Comparison of ENCODE assay signal across 15 cellular contexts in the genomic region with DNA sequence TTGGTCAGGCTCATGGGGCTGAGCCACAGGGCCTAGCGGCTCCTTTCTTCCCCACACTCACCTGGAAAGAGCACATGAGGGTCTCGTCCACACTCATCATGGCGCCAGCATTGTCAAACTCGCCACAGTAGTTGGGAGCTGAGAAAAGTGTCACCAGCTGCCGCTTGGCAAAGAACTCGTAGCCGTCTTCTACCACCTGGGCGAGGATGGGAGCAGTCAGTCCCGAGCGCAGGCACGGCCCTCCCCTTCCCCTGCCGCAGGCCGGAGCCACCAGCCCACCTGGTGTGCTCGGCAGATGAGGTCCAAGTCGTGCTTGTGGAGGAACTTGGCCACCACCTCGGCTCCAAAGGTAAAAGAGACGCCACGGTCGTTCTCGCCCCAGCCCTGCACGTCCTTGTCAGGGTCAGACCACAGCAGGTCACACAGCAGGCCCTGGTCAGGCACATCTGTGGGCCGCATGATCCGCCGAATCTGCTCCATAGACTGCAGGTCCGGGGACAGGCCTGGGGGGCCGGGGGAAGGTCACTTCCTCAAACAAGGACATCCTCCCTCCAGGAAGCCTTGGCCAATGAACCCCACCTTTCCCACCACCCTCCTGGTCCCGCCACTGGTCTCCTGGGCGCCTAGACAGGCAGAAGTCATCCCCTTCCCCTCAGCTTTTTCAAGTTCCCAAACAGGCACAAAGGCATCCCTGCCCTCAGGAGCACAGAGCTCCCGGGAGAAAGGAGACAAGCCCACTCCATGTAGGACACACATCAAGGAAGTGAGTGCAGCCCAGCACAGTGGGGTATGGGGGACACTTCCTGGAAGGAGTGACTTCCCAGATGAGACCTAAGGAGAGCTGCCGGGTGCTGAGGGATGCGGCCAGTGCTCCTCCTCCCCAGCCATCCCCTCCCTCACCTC. TPM values are rescaled to one million over a fixed set of nuclear protein-coding genes. Genes with fewer than 3 reads are reported as not detected.
DNase-seq lines count a peak whose midpoint lies in the region; ATAC-seq, FAIRE-seq and TF ChIP-seq lines count a peak whose summit lies in the region.
"Had no signal": no experiment of that assay in that cellular context is flagged by ENCODE, and none has a peak within 500 bp of the region (broad histone marks: within the 10 kb centered on the region; RNA-seq: fewer than 3 reads in every experiment).

No MANE protein-coding gene starts in this region.

- intact Hi-C loops in GM12878 (cut with micrococcal nuclease; ENCODE audit: unreplicated experiment) = no loop called here

- SMC1A ChIA-PET in GM12878 (lab: Charles Lee; ENCODE audit: uncharacterized antibody, unreplicated experiment) = interaction anchor here (1.3 kb wide), 1 partner anchor 30 kb away, joined by 3 read pairs; a partner anchor contains a TSS

- peak overlapping the region in 6 of 8 donors; percentile 50 to 93 (median 59) for H3K27ac Mint-ChIP-seq in CD8-positive, alpha-beta memory T cell
- no peak overlapping the region for H3K27ac Mint-ChIP-seq in neural crest cell (ENCODE audit: unreplicated experiment)
- H3K27ac Mint-ChIP-seq: dendritic cell treated with granulocyte-macrophage colony-stimulating factor and Interleukin-4, amounts not matched to agents 40 ng/mL and 50 ng/mL, for 4 days had no signal

- CTCF ChIA-PET in CD8-positive, alpha-beta memory T cell (lab: Charles Lee) = interaction anchor here (7.2 kb wide), 1 partner anchor 15 kb away, joined by 53 read pairs; no protein-coding TSS in a partner anchor
- CTCF ChIA-PET in GM12878 (lab: Yijun Ruan, JAX) = no interaction called here

- FAIRE-seq in GM12878 (lab: Jason Lieb, UNC) (no peak), H54 (lab: Jason Lieb, UNC) (no peak)

- in situ Hi-C loops in GM12878 (cut with MboI) = no loop called here

- H3K79me2 ChIP-seq in Karpas-422 (ENCODE audit: low read length) (peaks cover 27% of the 10 kb centered on the region), GM12878 (ENCODE audit: control insufficient read depth, insufficient read depth, low read length) (peaks cover 44% of the 10 kb centered on the region)

- TF ChIP-seq RAD21 in GM12878 (IDR thresholded peaks at IDR 0.05; ENCODE audit: insufficient read depth, low read depth, low read length) = no peak

- 92% methylated on average over 31 of the region's 31 CpGs for WGBS in GM12878 (ENCODE audit: insufficient coverage, insufficient replicate concordance, low lambda C conversion rate, missing lambda C conversion rate)

- TF ChIP-seq EP300 in GM12878 (IDR thresholded peaks at IDR 0.05; ENCODE audit: borderline replicate concordance in 1 of 2, control insufficient read depth in 1 of 2, low read depth in 2 of 2, low read length in 2 of 2) = no peak

- H3K9ac ChIP-seq in Karpas-422 (ENCODE audit: low read length) = 0 out of 2 replicates have a peak overlapping the region, but pooled peaks have one; percentile 15
- H3K9ac ChIP-seq in GM12878 (ENCODE audit: control insufficient read depth, insufficient read depth, low read length) = no peak overlapping the region

- POLR2A ChIA-PET in CD8-positive, alpha-beta memory T cell (lab: Charles Lee) = interaction anchor here (0.6 to 1.1 kb wide), 4 partner anchors 8 to 45 kb away, joined by 3 to 4 read pairs (median 3); a partner anchor contains a TSS
- POLR2A ChIA-PET in GM12878 (lab: Charles Lee) = interaction anchor here (1.0 to 7.3 kb wide), 2 partner anchors 29 to 87 kb away, joined by 3 to 112 read pairs; a partner anchor contains a TSS

- DNase-seq in CD8-positive, alpha-beta memory T cell = peak in 1 of 5 donors; percentile 48
- DNase-seq in Karpas-422 = no peak
- no peak for DNase-seq in GM12878 (ENCODE audit: low read depth, low spot score)
- DNase-seq in neural crest cell (ENCODE audit: low read depth, low spot score) = no peak
- no peak for DNase-seq in HuH-7.5 (ENCODE audit: low spot score)
- DNase-seq in NCI-H748 treated with DMSO at 0.1 percent for 48 hours (lab: John Stamatoyannopoulos, UW) = no peak
- no peak for DNase-seq in H54 (ENCODE audit: insufficient read length, low spot score)
- DNase-seq: activated CD4-positive, alpha-beta T cell treated with anti-CD3 and anti-CD28 coated beads, Interleukin-2, amount 50 U/mL, for 1 hour; foreskin melanocyte; NK-92 treated with Interleukin-12 subunit alpha and Interleukin-12 subunit beta, amount 100 ng/mL, for 24 hours; testis had no signal

- H3K36me3 Mint-ChIP-seq in CD8-positive, alpha-beta memory T cell = peaks cover 4 to 53% (median 4%) of the 10 kb centered on the region in 3 donors
- H3K36me3 Mint-ChIP-seq in neural crest cell (ENCODE audit: low read depth) = no peaks in the 10 kb centered on the region

- no peaks in the 10 kb centered on the region for H3K9me3 ChIP-seq in CD8-positive, alpha-beta memory T cell (ENCODE audit: low read length)
- H3K9me3 ChIP-seq in Karpas-422 (ENCODE audit: low read length) (no peaks in the 10 kb centered on the region), GM12878 (replicated peaks; ENCODE audit: control insufficient read depth, insufficient read depth, low read length) (no peaks in the 10 kb centered on the region; the same call in 2 of the 3 replicates)
- H3K9me3 ChIP-seq: adrenal gland, mucosa of descending colon, testis had no signal

- H3K9me2 ChIP-seq in Karpas-422 (replicated peaks; ENCODE audit: insufficient read depth, low read length) = no peaks in the 10 kb centered on the region

- H3K27me3 Mint-ChIP-seq in CD8-positive, alpha-beta memory T cell = no peaks in the 10 kb centered on the region
- no peaks in the 10 kb centered on the region for H3K27me3 Mint-ChIP-seq in neural crest cell (ENCODE audit: low read depth)
- H3K27me3 Mint-ChIP-seq: dendritic cell treated with granulocyte-macrophage colony-stimulating factor and Interleukin-4, amounts not matched to agents 40 ng/mL and 50 ng/mL, for 4 days had no signal

- peaks cover 31 to 66% (median 39%) of the 10 kb centered on the region in 3 donors for H3K4me1 Mint-ChIP-seq in CD8-positive, alpha-beta memory T cell
- peaks cover 16% of the 10 kb centered on the region for H3K4me1 Mint-ChIP-seq in neural crest cell

- no peak for ATAC-seq in GM12878
- ATAC-seq: mucosa of descending colon, sciatic nerve had no signal

- RAD21 ChIA-PET in GM12878 (lab: Charles Lee; ENCODE audit: unreplicated experiment) = interaction anchor here (3.5 kb wide), 1 partner anchor 68 kb away, joined by 72 read pairs; a partner anchor contains a TSS

- H4K20me1 ChIP-seq in Karpas-422 (ENCODE audit: insufficient read depth, low read depth, low read length) = peaks cover 13% of the 10 kb centered on the region; the same call in 1 of the 2 replicates
- no peaks in the 10 kb centered on the region; the same call in 1 of the 2 replicates for H4K20me1 ChIP-seq in GM12878 (ENCODE audit: control insufficient read depth, insufficient read depth)

- no peak overlapping the region for H3K27ac ChIP-seq in CD8-positive, alpha-beta memory T cell (ENCODE audit: low read depth, low read length)
- no peak overlapping the region for H3K27ac ChIP-seq in Karpas-422 (ENCODE audit: low read length)
- no peak overlapping the region for H3K27ac ChIP-seq in GM12878 (ENCODE audit: control insufficient read depth, insufficient read depth)
- H3K27ac ChIP-seq: testis had no signal

- BruUV-seq in GM12878 (replicated peaks; lab: Mats Ljungman, UMichigan) = no TSS peak

- peak overlapping the region; percentile 10 to 99 (median 61) for H3K4me3 Mint-ChIP-seq in CD8-positive, alpha-beta memory T cell
- peak overlapping the region; percentile 76 for H3K4me3 Mint-ChIP-seq in neural crest cell
- H3K4me3 Mint-ChIP-seq: dendritic cell treated with granulocyte-macrophage colony-stimulating factor and Interleukin-4, amounts not matched to agents 40 ng/mL and 50 ng/mL, for 4 days had no signal

- H3K9me3 Mint-ChIP-seq in CD8-positive, alpha-beta memory T cell = no peaks in the 10 kb centered on the region
- H3K9me3 Mint-ChIP-seq in neural crest cell = no peaks in the 10 kb centered on the region
- H3K9me3 Mint-ChIP-seq: dendritic cell treated with granulocyte-macrophage colony-stimulating factor and Interleukin-4, amounts not matched to agents 40 ng/mL and 50 ng/mL, for 4 days had no signal

- TF ChIP-seq POLR2A in GM12878 (IDR thresholded peaks at IDR 0.05; ENCODE audit: low read depth, low read length) = peak; percentile 53; the same call in 1 of the 2 replicates
- TF ChIP-seq POLR2A in H54 (IDR thresholded peaks at IDR 0.05; ENCODE audit: low read depth, low read length) = no peak

- no peak overlapping the region for H3K4me3 ChIP-seq in CD8-positive, alpha-beta memory T cell (ENCODE audit: low read length)
- H3K4me3 ChIP-seq in Karpas-422 (ENCODE audit: low read length) (no peak overlapping the region), GM12878 (no peak overlapping the region)
- H3K4me3 ChIP-seq: adrenal gland, mucosa of descending colon, testis had no signal

- TF ChIP-seq CTCF in GM12878 (IDR thresholded peaks at IDR 0.05 in 2 of 3, conservative IDR thresholded peaks at IDR 0.05 in 1 of 3; ENCODE audit: control insufficient read depth in 2 of 3, extremely low read depth in 1 of 3, insufficient read depth in 1 of 3, low read depth in 3 of 3, low read length in 3 of 3) (no peak), neural crest cell (conservative IDR thresholded peaks at IDR 0.05) (no peak)

- H3K4me2 ChIP-seq in Karpas-422 (ENCODE audit: low read depth, low read length, poor library complexity, severe bottlenecking) = no peak overlapping the region
- peak overlapping the region; percentile 44; the same call in 1 of the 2 replicates for H3K4me2 ChIP-seq in GM12878 (ENCODE audit: control insufficient read depth, insufficient read depth)

- peaks cover 24% of the 10 kb centered on the region for H3K36me3 ChIP-seq in CD8-positive, alpha-beta memory T cell (ENCODE audit: insufficient read depth, low read length)
- H3K36me3 ChIP-seq in Karpas-422 (ENCODE audit: insufficient read depth, low read length) = peaks cover 30% of the 10 kb centered on the region; the same call in 1 of the 2 replicates
- H3K36me3 ChIP-seq in GM12878 (ENCODE audit: control insufficient read depth in 2 of 2, insufficient read depth in 2 of 2, low read length in 1 of 2) = peaks cover 23 to 29% of the 10 kb centered on the region in 2 experiments

- peaks cover 59% of the 10 kb centered on the region for H3K4me1 ChIP-seq in CD8-positive, alpha-beta memory T cell (ENCODE audit: insufficient read depth, low read length)
- H3K4me1 ChIP-seq in Karpas-422 (ENCODE audit: low read length) (peaks cover 38% of the 10 kb centered on the region), GM12878 (ENCODE audit: control insufficient read depth, insufficient read depth, low read length) (peaks cover 30% of the 10 kb centered on the region)

- H2AFZ ChIP-seq in Karpas-422 (ENCODE audit: low read length) = no peak overlapping the region
- no peak overlapping the region for H2AFZ ChIP-seq in GM12878 (ENCODE audit: control insufficient read depth, low read depth, low read length)

- H3K27me3 ChIP-seq in CD8-positive, alpha-beta memory T cell (ENCODE audit: insufficient read depth, low read length, poor library complexity, severe bottlenecking) = no peaks in the 10 kb centered on the region
- H3K27me3 ChIP-seq in Karpas-422 (ENCODE audit: low read length) = no peaks in the 10 kb centered on the region
- H3K27me3 ChIP-seq in GM12878 (replicated peaks in 1 of 2; ENCODE audit: control insufficient read depth in 2 of 2, insufficient read depth in 2 of 2, low read length in 1 of 2) = no peaks in the 10 kb centered on the region
- H3K27me3 ChIP-seq: adrenal gland, testis had no signal

RNA-seq across cellular contexts. Expression of a gene that starts 2.7 kb away (rescaled TPM):
- 100 to 1,000 TPM; 338 to 357 TPM for total RNA-seq in CD8-positive, alpha-beta memory T cell
- polyA plus RNA-seq in CD8-positive, alpha-beta memory T cell = 564 TPM
- total RNA-seq in Karpas-422 (2014; rRNA removed; shearing (Covaris generic); ENCODE audit: low replicate concordance) = 218 and 332 TPM in 2 replicates
- 38.1 and 44.1 TPM in 2 replicates for total RNA-seq in GM12878 (2013; cell fraction: nucleolus; rRNA removed)
- total RNA-seq in GM12878 (2014; rRNA removed) (342 and 371 TPM in 2 replicates), GM12878 (2014; rRNA removed; fragmentation: Illumina TruSeq; extraction: Trizol) (170 and 176 TPM in 2 replicates), GM12878 (2021) (265 and 269 TPM in 2 replicates), neural crest cell (222 and 223 TPM in 2 replicates)
- polyA plus RNA-seq in GM12878 (2011; ENCODE audit: low read depth) = 75.3 TPM
- polyA plus RNA-seq in GM12878 (2011; rRNA removed) (86.0 and 211 TPM in 2 replicates), GM12878 (2014; fragmentation: Illumina TruSeq; extraction: Trizol) (128 and 202 TPM in 2 replicates), GM12878 (2014; fragmentation: Nextera tagmentation; extraction: Ambion mirVana) (10 to 100 TPM; 26.4 to 41.7 TPM), GM12878 (2014; rRNA removed) (306 and 326 TPM in 2 replicates), GM12878 (2016; fragmentation: Nextera tagmentation; extraction: Ambion mirVana) (100 to 1,000 TPM; 417 to 458 TPM)
- 440 and 506 TPM in 2 replicates for polyA plus RNA-seq in GM12878 (2011; cell fraction: cytosol; rRNA removed)
- 220 and 242 TPM in 2 replicates for polyA plus RNA-seq in GM12878 (2011; cell fraction: nucleus; rRNA removed)
- polyA plus RNA-seq in GM12878 (2012) = 174 and 181 TPM in 2 replicates
- polyA minus RNA-seq in GM12878 (2011; rRNA and poly(A)+ RNA removed) = 121 and 204 TPM in 2 replicates
- 83.8 and 94.6 TPM in 2 replicates for polyA minus RNA-seq in GM12878 (2011; cell fraction: cytosol; rRNA and poly(A)+ RNA removed)
- polyA minus RNA-seq in GM12878 (2011; cell fraction: nucleus; rRNA and poly(A)+ RNA removed) = 49.0 and 75.9 TPM in 2 replicates

RNA-seq across cellular contexts. Expression of a gene that starts 5.0 kb away (rescaled TPM):
- 100 to 1,000 TPM; 102 to 105 TPM for total RNA-seq in CD8-positive, alpha-beta memory T cell
- 331 TPM for polyA plus RNA-seq in CD8-positive, alpha-beta memory T cell
- 52.4 and 122 TPM in 2 replicates for total RNA-seq in Karpas-422 (2014; rRNA removed; shearing (Covaris generic); ENCODE audit: low replicate concordance)
- total RNA-seq in GM12878 (2013; cell fraction: nucleolus; rRNA removed) = 59.5 and 60.3 TPM in 2 replicates
- 52.0 and 60.0 TPM in 2 replicates for total RNA-seq in GM12878 (2014; rRNA removed)
- total RNA-seq in GM12878 (2014; rRNA removed; fragmentation: Illumina TruSeq; extraction: Trizol) = 18.4 and 19.5 TPM in 2 replicates
- 77.4 and 80.7 TPM in 2 replicates for total RNA-seq in GM12878 (2021)
- 12.8 TPM for polyA plus RNA-seq in GM12878 (2011; ENCODE audit: low read depth)
- 9.6 and 15.4 TPM in 2 replicates for polyA plus RNA-seq in GM12878 (2011; rRNA removed)
- 27.2 and 41.2 TPM in 2 replicates for polyA plus RNA-seq in GM12878 (2011; cell fraction: cytosol; rRNA removed)
- polyA plus RNA-seq in GM12878 (2011; cell fraction: nucleus; rRNA removed) = 200 and 210 TPM in 2 replicates
- polyA plus RNA-seq in GM12878 (2012) = 48.1 and 51.7 TPM in 2 replicates
- 3.4 and 13.5 TPM in 2 replicates for polyA plus RNA-seq in GM12878 (2014; fragmentation: Illumina TruSeq; extraction: Trizol)
- 1 to 10 TPM; 1.1 to 6.6 TPM for polyA plus RNA-seq in GM12878 (2014; fragmentation: Nextera tagmentation; extraction: Ambion mirVana)
- 83.4 and 85.3 TPM in 2 replicates for polyA plus RNA-seq in GM12878 (2014; rRNA removed)
- polyA plus RNA-seq in GM12878 (2016; fragmentation: Nextera tagmentation; extraction: Ambion mirVana) = 10 to 100 TPM; 61.8 to 73.3 TPM
- 8.1 and 20.2 TPM in 2 replicates for polyA minus RNA-seq in GM12878 (2011; rRNA and poly(A)+ RNA removed)
- polyA minus RNA-seq in GM12878 (2011; cell fraction: cytosol; rRNA and poly(A)+ RNA removed) = 9.6 and 12.3 TPM in 2 replicates
- 26.1 and 33.3 TPM in 2 replicates for polyA minus RNA-seq in GM12878 (2011; cell fraction: nucleus; rRNA and poly(A)+ RNA removed)
- 0.66 and 1.8 TPM in 2 replicates for total RNA-seq in neural crest cell

RNA-seq across cellular contexts. Expression of a gene that starts 7.1 kb away (rescaled TPM):
- 10 to 100 TPM; 36.8 to 38.8 TPM for total RNA-seq in CD8-positive, alpha-beta memory T cell
- 9.4 TPM for polyA plus RNA-seq in CD8-positive, alpha-beta memory T cell
- total RNA-seq in Karpas-422 (2014; rRNA removed; shearing (Covaris generic); ENCODE audit: low replicate concordance) = 14.8 and 19.2 TPM in 2 replicates
- 30.1 and 32.3 TPM in 2 replicates for total RNA-seq in GM12878 (2013; cell fraction: nucleolus; rRNA removed)
- total RNA-seq in GM12878 (2014; rRNA removed) = 21.0 and 21.9 TPM in 2 replicates
- 8.2 TPM in 2 replicates for total RNA-seq in GM12878 (2014; rRNA removed; fragmentation: Illumina TruSeq; extraction: Trizol)
- total RNA-seq in GM12878 (2021) = 29.5 and 32.7 TPM in 2 replicates
- 12.9 TPM for polyA plus RNA-seq in GM12878 (2011; ENCODE audit: low read depth)
- 9.6 and 18.6 TPM in 2 replicates for polyA plus RNA-seq in GM12878 (2011; rRNA removed)
- 31.8 and 50.4 TPM in 2 replicates for polyA plus RNA-seq in GM12878 (2011; cell fraction: cytosol; rRNA removed)
- 114 and 143 TPM in 2 replicates for polyA plus RNA-seq in GM12878 (2011; cell fraction: nucleus; rRNA removed)
- 21.3 and 26.9 TPM in 2 replicates for polyA plus RNA-seq in GM12878 (2012)
- polyA plus RNA-seq in GM12878 (2014; fragmentation: Illumina TruSeq; extraction: Trizol) = 5.8 and 15.6 TPM in 2 replicates
- 1 to 10 TPM; 1.1 to 3.6 TPM for polyA plus RNA-seq in GM12878 (2014; fragmentation: Nextera tagmentation; extraction: Ambion mirVana)
- polyA plus RNA-seq in GM12878 (2014; rRNA removed) = 36.2 and 37.6 TPM in 2 replicates
- polyA plus RNA-seq in GM12878 (2016; fragmentation: Nextera tagmentation; extraction: Ambion mirVana) = 10 to 100 TPM; 22.0 to 25.6 TPM
- polyA minus RNA-seq in GM12878 (2011; rRNA and poly(A)+ RNA removed) = 7.2 and 11.3 TPM in 2 replicates
- 4.8 and 10.5 TPM in 2 replicates for polyA minus RNA-seq in GM12878 (2011; cell fraction: cytosol; rRNA and poly(A)+ RNA removed)
- polyA minus RNA-seq in GM12878 (2011; cell fraction: nucleus; rRNA and poly(A)+ RNA removed) = 14.0 and 24.6 TPM in 2 replicates
- 46.1 and 49.4 TPM in 2 replicates for total RNA-seq in neural crest cell

RNA-seq across cellular contexts. Expression of a gene that starts 16.6 kb away (rescaled TPM):
- 1 to 10 TPM; 2.0 to 2.7 TPM for total RNA-seq in CD8-positive, alpha-beta memory T cell
- 1.8 TPM for polyA plus RNA-seq in CD8-positive, alpha-beta memory T cell
- 0.18 TPM in 1 of 2 replicates, not detected in the other for total RNA-seq in Karpas-422 (2014; rRNA removed; shearing (Covaris generic); ENCODE audit: low replicate concordance)
- total RNA-seq in GM12878 (2013; cell fraction: nucleolus; rRNA removed) = 0.15 and 0.22 TPM in 2 replicates
- total RNA-seq in GM12878 (2014; rRNA removed) (0.11 TPM in 2 replicates), GM12878 (2014; rRNA removed; fragmentation: Illumina TruSeq; extraction: Trizol) (0.04 TPM in 1 of 2 replicates, not detected in the other), GM12878 (2021) (0.10 and 0.19 TPM in 2 replicates), neural crest cell (0.07 and 0.12 TPM in 2 replicates)
- 0.18 TPM for polyA plus RNA-seq in GM12878 (2011; ENCODE audit: low read depth)
- polyA plus RNA-seq in GM12878 (2011; rRNA removed) (not detected in 2 replicates), GM12878 (2014; fragmentation: Illumina TruSeq; extraction: Trizol) (0.10 TPM in 1 of 2 replicates, not detected in the other), GM12878 (2014; fragmentation: Nextera tagmentation; extraction: Ambion mirVana) (under 1 TPM in 1 of 2 experiments, not detected in 1; 0.02 TPM), GM12878 (2014; rRNA removed) (0.14 and 0.25 TPM in 2 replicates), GM12878 (2016; fragmentation: Nextera tagmentation; extraction: Ambion mirVana) (under 1 TPM in 1 of 2 experiments, not detected in 1; 0.09 TPM)
- 0.01 TPM in 1 of 2 replicates, not detected in the other for polyA plus RNA-seq in GM12878 (2011; cell fraction: cytosol; rRNA removed)
- polyA plus RNA-seq in GM12878 (2011; cell fraction: nucleus; rRNA removed) = 0.07 and 0.13 TPM in 2 replicates
- polyA plus RNA-seq in GM12878 (2012) = 0.27 and 0.31 TPM in 2 replicates
- polyA minus RNA-seq in GM12878 (2011; rRNA and poly(A)+ RNA removed) = not detected in 2 replicates
- polyA minus RNA-seq in GM12878 (2011; cell fraction: cytosol; rRNA and poly(A)+ RNA removed) = not detected in 2 replicates
- 0.12 TPM in 1 of 2 replicates, not detected in the other for polyA minus RNA-seq in GM12878 (2011; cell fraction: nucleus; rRNA and poly(A)+ RNA removed)

RNA-seq across cellular contexts. Expression of a gene that starts 25.5 kb away (rescaled TPM):
- 1 to 10 TPM; 3.5 to 4.2 TPM for total RNA-seq in CD8-positive, alpha-beta memory T cell
- polyA plus RNA-seq in CD8-positive, alpha-beta memory T cell = 4.6 TPM
- 6.4 and 13.9 TPM in 2 replicates for total RNA-seq in Karpas-422 (2014; rRNA removed; shearing (Covaris generic); ENCODE audit: low replicate concordance)
- 0.98 and 1.1 TPM in 2 replicates for total RNA-seq in GM12878 (2013; cell fraction: nucleolus; rRNA removed)
- total RNA-seq in GM12878 (2014; rRNA removed) (0.68 and 0.82 TPM in 2 replicates), GM12878 (2014; rRNA removed; fragmentation: Illumina TruSeq; extraction: Trizol) (0.63 and 0.64 TPM in 2 replicates), GM12878 (2021) (1.3 and 1.5 TPM in 2 replicates), neural crest cell (0.41 and 0.68 TPM in 2 replicates)
- 0.31 TPM for polyA plus RNA-seq in GM12878 (2011; ENCODE audit: low read depth)
- polyA plus RNA-seq in GM12878 (2011; rRNA removed) (0.12 and 0.16 TPM in 2 replicates), GM12878 (2014; fragmentation: Illumina TruSeq; extraction: Trizol) (0.25 and 0.79 TPM in 2 replicates), GM12878 (2014; fragmentation: Nextera tagmentation; extraction: Ambion mirVana) (under 1 TPM; 0.24 to 0.58 TPM), GM12878 (2014; rRNA removed) (2.1 and 2.4 TPM in 2 replicates), GM12878 (2016; fragmentation: Nextera tagmentation; extraction: Ambion mirVana) (under 1 TPM in 1 of 2 experiments, not detected in 1; 0.35 TPM)
- 0.42 and 0.45 TPM in 2 replicates for polyA plus RNA-seq in GM12878 (2011; cell fraction: cytosol; rRNA removed)
- polyA plus RNA-seq in GM12878 (2011; cell fraction: nucleus; rRNA removed) = 0.84 and 1.2 TPM in 2 replicates
- polyA plus RNA-seq in GM12878 (2012) = 0.74 and 0.87 TPM in 2 replicates
- polyA minus RNA-seq in GM12878 (2011; rRNA and poly(A)+ RNA removed) = 0.37 and 0.52 TPM in 2 replicates
- not detected in 2 replicates for polyA minus RNA-seq in GM12878 (2011; cell fraction: cytosol; rRNA and poly(A)+ RNA removed)
- polyA minus RNA-seq in GM12878 (2011; cell fraction: nucleus; rRNA and poly(A)+ RNA removed) = 0.24 and 0.38 TPM in 2 replicates
